12 cellular contexts compared by ENCODE assay signal in genomic region chr7:17444673-17445072, GRCh38.
DNase-seq lines count a peak whose midpoint lies in the region; ATAC-seq, FAIRE-seq and TF ChIP-seq lines count a peak whose summit lies in the region.
"Had no signal": no experiment of that assay in that cellular context is flagged by ENCODE, and none has a peak within 500 bp of the region (broad histone marks: within the 10 kb centered on the region; RNA-seq: fewer than 3 reads in every experiment).

No MANE protein-coding gene starts in this region.

- no peaks in the 10 kb centered on the region for H3K36me3 Mint-ChIP-seq in endodermal cell (ENCODE audit: low read depth)
- H3K36me3 Mint-ChIP-seq: CD4-positive, CD25-positive, alpha-beta regulatory T cell had no signal

- H4K20me1 ChIP-seq in PC-3 (ENCODE audit: low read length) = no peaks in the 10 kb centered on the region

- peaks cover 17% of the 10 kb centered on the region for H3K9me3 Mint-ChIP-seq in endodermal cell

- peaks cover 6% of the 10 kb centered on the region; the same call in 1 of the 2 replicates for H3K9me3 ChIP-seq in PC-3 (ENCODE audit: low read length)
- peaks cover 0 to 9% of the 10 kb centered on the region in 2 donors for H3K9me3 ChIP-seq in lung (ENCODE audit: control insufficient read depth in 2 of 2, insufficient read depth in 1 of 2, low read length in 1 of 2)
- peaks cover 0 to 7% of the 10 kb centered on the region in 2 donors for H3K9me3 ChIP-seq in kidney (ENCODE audit: control insufficient read depth in 1 of 2, low read length in 2 of 2)
- peaks cover 21% of the 10 kb centered on the region for H3K9me3 ChIP-seq in endodermal cell (ENCODE audit: control insufficient read depth, low read length)

- H3K9me2 ChIP-seq in PC-3 (replicated peaks; ENCODE audit: low read length) = no peaks in the 10 kb centered on the region

- peaks cover 3% of the 10 kb centered on the region for H3K4me1 Mint-ChIP-seq in endodermal cell

- H2AFZ ChIP-seq in PC-3 (ENCODE audit: low read length) = no peak overlapping the region

- no peaks in the 10 kb centered on the region for H3F3A ChIP-seq in PC-3 (ENCODE audit: low read length, unreplicated experiment)

- CTCF ChIA-PET in PC-3 (lab: Charles Lee) = no interaction called here

- no peak overlapping the region for H3K27ac Mint-ChIP-seq in endodermal cell
- H3K27ac Mint-ChIP-seq: CD4-positive, CD25-positive, alpha-beta regulatory T cell had no signal

- H3K27me3 Mint-ChIP-seq in endodermal cell (ENCODE audit: insufficient read depth) = no peaks in the 10 kb centered on the region

- H3K4me2 ChIP-seq in PC-3 (ENCODE audit: low read length) = peak overlapping the region; percentile 17; the same call in 1 of the 2 replicates

- peaks cover 4% of the 10 kb centered on the region; the same call in 1 of the 2 replicates for H3K36me3 ChIP-seq in PC-3 (ENCODE audit: low read depth, low read length)
- no peaks in the 10 kb centered on the region for H3K36me3 ChIP-seq in lung (ENCODE audit: control insufficient read depth in 2 of 2, insufficient read depth in 2 of 2, low read length in 2 of 2)
- H3K36me3 ChIP-seq in kidney (ENCODE audit: control insufficient read depth in 1 of 2, insufficient read depth in 2 of 2, low read length in 2 of 2) = no peaks in the 10 kb centered on the region
- H3K36me3 ChIP-seq in endodermal cell (ENCODE audit: control insufficient read depth, insufficient read depth, low read length) = no peaks in the 10 kb centered on the region

- no peaks in the 10 kb centered on the region for H3K79me2 ChIP-seq in PC-3 (ENCODE audit: low read length)

- no peak overlapping the region for H3K27ac ChIP-seq in PC-3 (ENCODE audit: low read length)
- H3K27ac ChIP-seq in lung (ENCODE audit: low read depth in 1 of 2, low read length in 1 of 2) = no peak overlapping the region
- no peak overlapping the region for H3K27ac ChIP-seq in kidney (ENCODE audit: low read depth in 2 of 2, low read length in 2 of 2)
- no peak overlapping the region for H3K27ac ChIP-seq in endodermal cell (ENCODE audit: low read depth, low read length)

- H3K27me3 ChIP-seq in PC-3 (ENCODE audit: low read length) (no peaks in the 10 kb centered on the region), lung (ENCODE audit: control insufficient read depth, insufficient read depth) (no peaks in the 10 kb centered on the region), endodermal cell (ENCODE audit: control insufficient read depth, insufficient read depth, low read length, poor library complexity, severe bottlenecking) (no peaks in the 10 kb centered on the region)

- no peak overlapping the region for H3K4me3 Mint-ChIP-seq in endodermal cell
- H3K4me3 Mint-ChIP-seq: CD4-positive, CD25-positive, alpha-beta regulatory T cell had no signal

- BruUV-seq in PC-3 (replicated peaks; lab: Mats Ljungman, UMichigan) = no TSS peak

- H3K4me1 ChIP-seq in PC-3 (ENCODE audit: insufficient read depth, low read length) = peaks cover 21% of the 10 kb centered on the region
- no peaks in the 10 kb centered on the region for H3K4me1 ChIP-seq in lung (ENCODE audit: control insufficient read depth in 2 of 2, insufficient read depth in 2 of 2, low read length in 2 of 2)
- H3K4me1 ChIP-seq in kidney (ENCODE audit: control insufficient read depth in 1 of 2, insufficient read depth in 1 of 2, low read depth in 1 of 2, low read length in 2 of 2) = no peaks in the 10 kb centered on the region
- no peaks in the 10 kb centered on the region for H3K4me1 ChIP-seq in endodermal cell (ENCODE audit: control insufficient read depth, insufficient read depth, low read length)

- TF ChIP-seq CTCF in PC-3 (conservative IDR thresholded peaks at IDR 0.05; ENCODE audit: low read depth, low read length) (no peak), epithelial cell of esophagus (IDR thresholded peaks at IDR 0.05; ENCODE audit: insufficient read depth, low read depth, low read length, missing control alignments) (no peak), lung (IDR thresholded peaks at IDR 0.05; ENCODE audit: control extremely low read depth, extremely low read depth) (no peak), kidney (IDR thresholded peaks at IDR 0.05; ENCODE audit: borderline replicate concordance, extremely low read depth, insufficient read depth) (no peak), endodermal cell (conservative IDR thresholded peaks at IDR 0.05) (no peak)

- DNase-seq in Daoy (ENCODE audit: low read depth) = peak; percentile 72
- DNase-seq in PC-3 = peak; percentile 70
- DNase-seq in epithelial cell of esophagus (ENCODE audit: low read depth) = peak; percentile 79
- DNase-seq in lung (ENCODE audit: low spot score) = no peak
- DNase-seq in kidney = no peak
- no peak for DNase-seq in endodermal cell
- no peak for DNase-seq in activated CD4-positive, alpha-beta T cell treated with anti-CD3 and anti-CD28 coated beads for 1 hour
- DNase-seq: CD4-positive, CD25-positive, alpha-beta regulatory T cell; NCI-H1694; T-helper 2 cell had no signal

- H3K9ac ChIP-seq in PC-3 (ENCODE audit: low read length) = no peak overlapping the region
- H3K9ac ChIP-seq in kidney (ENCODE audit: low read length in 2 of 2) = no peak overlapping the region
- H3K9ac ChIP-seq in endodermal cell (ENCODE audit: extremely low read depth, low read length, poor library complexity, severe bottlenecking) = no peak overlapping the region

- no peak overlapping the region for H3K4me3 ChIP-seq in PC-3 (ENCODE audit: low read length)
- H3K4me3 ChIP-seq in epithelial cell of esophagus (ENCODE audit: low read length) = no peak overlapping the region
- H3K4me3 ChIP-seq in lung = no peak overlapping the region
- no peak overlapping the region for H3K4me3 ChIP-seq in kidney (ENCODE audit: low read length in 2 of 2)
- no peak overlapping the region for H3K4me3 ChIP-seq in endodermal cell (ENCODE audit: low read length)
- H3K4me3 ChIP-seq: GM12878 had no signal

- intact Hi-C loops in PC-3 (cut with micrococcal nuclease) (loop anchor here (2.0 to 10.0 kb wide), 3 partner anchors 80 to 200 kb away; no protein-coding TSS in a partner anchor), kidney (cut with DNase I) (no loop called here)

- ATAC-seq in PC-3 = peak; percentile 70
- peak; percentile 60 for ATAC-seq in lung (ENCODE audit: insufficient read depth, low FRiP score)
- ATAC-seq in GM19023 (IDR thresholded peaks at IDR 0.05; ENCODE audit: unreplicated experiment) = no peak
- ATAC-seq: GM12878 had no signal

- POLR2A ChIA-PET in PC-3 (lab: Charles Lee; ENCODE audit: unreplicated experiment) = no interaction called here

- WGBS in lung, 2 donors = 25 to 66% methylated on average over 1 of the region's 1 CpG
- WGBS in endodermal cell (ENCODE audit: insufficient coverage in 1 of 2, insufficient read length in 1 of 2), 2 experiments = 73% methylated on average over 1 of the region's 1 CpG; no CpG with 5 or more reads in 1 of the 2 experiments

- no peak for FAIRE-seq in kidney (lab: Jason Lieb, UNC)
- FAIRE-seq: GM12878 had no signal

Comparison
In these comparisons a context has a peak if more than half of its experiments do, and no peak if none do; other contexts are left out.
1. DNase-seq: peak in Daoy (single experiment), PC-3 (single experiment) and epithelial cell of esophagus (single experiment); none in lung (single experiment), kidney (single experiment), endodermal cell (single experiment) and activated CD4-positive, alpha-beta T cell treated with anti-CD3 and anti-CD28 coated beads for 1 hour (single experiment).